Comparison of ENCODE assay signal across 9 cellular contexts in genomic region chr19:15123900-15124299, GRCh38. TPM values are rescaled to one million over a fixed set of nuclear protein-coding genes. Genes with fewer than 3 reads are reported as not detected.
DNase-seq lines count a peak whose midpoint lies in the region; ATAC-seq and TF ChIP-seq lines count a peak whose summit lies in the region.
"Had no signal": no experiment of that assay in that cellular context is flagged by ENCODE, and none has a peak within 500 bp of the region (broad histone marks: within the 10 kb centered on the region; RNA-seq: fewer than 3 reads in every experiment).

No MANE protein-coding gene starts in this region.

- no peaks in the 10 kb centered on the region for H3K27me3 ChIP-seq in AG04450 (ENCODE audit: control insufficient read depth, insufficient read depth, low read length)
- no peaks in the 10 kb centered on the region for H3K27me3 ChIP-seq in mesendoderm (ENCODE audit: insufficient read depth, low read length, poor library complexity)
- H3K27me3 ChIP-seq in transverse colon, result no peaks in the 10 kb centered on the region

- H3K9me3 ChIP-seq in AG04450 (ENCODE audit: control insufficient read depth, insufficient read depth, low read length), result peaks cover 11% of the 10 kb centered on the region
- no peaks in the 10 kb centered on the region for H3K9me3 ChIP-seq in transverse colon

- H3K9ac ChIP-seq in mesendoderm (ENCODE audit: low read length), result peak overlapping the region; percentile 85

- no TSS peak for BruUV-seq in MCF 10A (replicated peaks; lab: Mats Ljungman, UMichigan)

- H3K4me2 ChIP-seq in mesendoderm (ENCODE audit: low read length), result peak overlapping the region; percentile 8

- H3K4me1 ChIP-seq in mesendoderm (ENCODE audit: control insufficient read depth, low read depth, low read length) (no peaks in the 10 kb centered on the region), transverse colon (peaks cover 12 to 30% (median 19%) of the 10 kb centered on the region in 4 donors)

- no peak overlapping the region for H3K23ac ChIP-seq in mesendoderm (ENCODE audit: low read length)

- CTCF ChIA-PET in AG04450 (lab: Charles Lee), result interaction anchor here (0.7 to 0.9 kb wide), 3 partner anchors 10 to 32 kb away, joined by 3 to 8 read pairs (median 3); no protein-coding TSS in a partner anchor
- CTCF ChIA-PET in MCF 10A (lab: Yijun Ruan, JAX), result interaction anchor here (0.6 to 1.0 kb wide), 3 partner anchors 16 to 629 kb away, joined by 3 to 4 read pairs (median 3); no protein-coding TSS in a partner anchor

- intact Hi-C loops in MCF 10A (cut with micrococcal nuclease), result no loop called here
- intact Hi-C loops in transverse colon (cut with DNase I; ENCODE audit: low total_unique reads), result no loop called here

- peak overlapping the region; percentile 97 for H3K56ac ChIP-seq in mesendoderm (ENCODE audit: low read length)

- H3K9me3 Mint-ChIP-seq in MCF 10A (ENCODE audit: unreplicated experiment), result no peaks in the 10 kb centered on the region

- H2AK5ac ChIP-seq in mesendoderm (ENCODE audit: low read length), result no peak overlapping the region

- DNase-seq in AG04450 (ENCODE audit: low read depth, low spot score), result no peak
- peak; percentile 47 for DNase-seq in NCI-H1092 treated with DMSO at 0.1 percent for 48 hours (lab: John Stamatoyannopoulos, UW)
- peak; percentile 27 for DNase-seq in MCF 10A (ENCODE audit: unreplicated experiment)
- DNase-seq in mesendoderm, result no peak
- peak; percentile 66 for DNase-seq in transverse colon
- DNase-seq in GM13976 (ENCODE audit: low spot score), result no peak
- DNase-seq in GM03348 (ENCODE audit: low spot score), result no peak

- WGBS in mesendoderm (ENCODE audit: extremely low coverage, insufficient coverage, low lambda C conversion rate), result no CpG with 5 or more reads among the region's 5 CpGs
- WGBS in transverse colon (ENCODE audit: low coverage in 1 of 2), 2 donors, result 46% methylated on average over 5 of the region's 5 CpGs; no CpG with 5 or more reads in 1 of the 2 donors

- in situ Hi-C loops in transverse colon (cut with MboI; ENCODE audit: low pct_ligation_motif_present in 1 of 4, low pct_unique_long_range_greater_than_20kb in 1 of 4, low sequenced_read_pairs in 3 of 4) (no loop called here), GM13976 (cut with MboI; ENCODE audit: low sequenced_read_pairs, unreplicated experiment) (loop anchor here (25.0 kb wide), 1 partner anchor 562 kb away; the partner anchor contains the start of gene NDUFB7)

- H4K5ac ChIP-seq in mesendoderm (ENCODE audit: low read length), result no peak overlapping the region

- peaks cover 51% of the 10 kb centered on the region for H3K36me3 Mint-ChIP-seq in MCF 10A (ENCODE audit: insufficient read depth, unreplicated experiment)

- no peak for ATAC-seq in HG03378 (IDR thresholded peaks at IDR 0.05; ENCODE audit: unreplicated experiment)

- no peak for TF ChIP-seq POLR2A in transverse colon (IDR thresholded peaks at IDR 0.05)

- no peak overlapping the region for H2BK120ac ChIP-seq in mesendoderm (ENCODE audit: low read depth, low read length)

- TF ChIP-seq CTCF in AG04450 (IDR thresholded peaks at IDR 0.05; ENCODE audit: low read depth, low read length) (no peak), MCF 10A (IDR thresholded peaks at IDR 0.05; ENCODE audit: unreplicated experiment) (no peak), transverse colon (IDR thresholded peaks at IDR 0.05) (no peak), GM13976 (IDR thresholded peaks at IDR 0.05; ENCODE audit: borderline replicate concordance, control extremely low read depth, extremely low read depth, insufficient read depth, missing control alignments) (no peak)

- H3K27ac Mint-ChIP-seq in MCF 10A (ENCODE audit: low read depth, unreplicated experiment), result peak overlapping the region; percentile 89

- H2BK15ac ChIP-seq in mesendoderm (replicated peaks; ENCODE audit: low read depth), result no peak overlapping the region

- H3K4me3 ChIP-seq in AG04450 (ENCODE audit: low read depth, low read length), result peak overlapping the region; percentile 89
- no peak overlapping the region for H3K4me3 ChIP-seq in mesendoderm (ENCODE audit: low read length)
- peak overlapping the region in 3 of 4 donors; percentile 57 to 69 (median 68) for H3K4me3 ChIP-seq in transverse colon

- H2BK5ac ChIP-seq in mesendoderm (ENCODE audit: low read length), result no peak overlapping the region

- POLR2A ChIA-PET in AG04450 (lab: Yijun Ruan, JAX), result no interaction called here
- POLR2A ChIA-PET in MCF 10A (lab: Yijun Ruan, JAX), result interaction anchor here (0.7 to 1.1 kb wide), 4 partner anchors 8 to 72 kb away, joined by 3 to 4 read pairs (median 3); no protein-coding TSS in a partner anchor

- H3K4me3 Mint-ChIP-seq in MCF 10A (ENCODE audit: unreplicated experiment), result peak overlapping the region; percentile 93

- no peak overlapping the region for H3K18ac ChIP-seq in mesendoderm (ENCODE audit: low read length)

- H3K36me3 ChIP-seq in mesendoderm (ENCODE audit: control insufficient read depth, insufficient read depth, low read length) (no peaks in the 10 kb centered on the region), transverse colon (peaks cover 0 to 34% (median 14%) of the 10 kb centered on the region in 4 donors)

- H3K27me3 Mint-ChIP-seq in MCF 10A (ENCODE audit: insufficient read depth, unreplicated experiment), result no peaks in the 10 kb centered on the region

- TF ChIP-seq EP300 in transverse colon (IDR thresholded peaks at IDR 0.05; ENCODE audit: low read depth), result peak; percentile 70

- peaks cover 9% of the 10 kb centered on the region for H3K79me1 ChIP-seq in mesendoderm (ENCODE audit: low read length)

- no peak overlapping the region for H4K8ac ChIP-seq in mesendoderm (ENCODE audit: low read depth, low read length)

- H3K4ac ChIP-seq in mesendoderm (ENCODE audit: low read depth, low read length), result no peak overlapping the region

- H3K4me1 Mint-ChIP-seq in MCF 10A (ENCODE audit: insufficient read depth, unreplicated experiment), result peaks cover 8% of the 10 kb centered on the region

- no peak overlapping the region for H3K27ac ChIP-seq in AG04450 (ENCODE audit: low read depth, low read length)
- no peak overlapping the region for H3K27ac ChIP-seq in mesendoderm (ENCODE audit: low read depth, low read length)
- H3K27ac ChIP-seq in transverse colon, result peak overlapping the region; percentile 91 to 96 (median 92)

- H3K79me2 ChIP-seq in mesendoderm (ENCODE audit: control insufficient read depth, insufficient read depth, low read length), result peaks cover 4% of the 10 kb centered on the region

RNA-seq across cellular contexts. Expression of gene SYDE1, which starts 16.7 kb away (rescaled TPM):
- 30.3 and 42.3 TPM in 2 replicates for polyA plus RNA-seq in AG04450 (2011; rRNA removed)
- polyA minus RNA-seq in AG04450 (2011; rRNA and poly(A)+ RNA removed), result 29.1 and 38.4 TPM in 2 replicates
- 22.6 and 24.2 TPM in 2 replicates for total RNA-seq in MCF 10A (2022)
- polyA plus RNA-seq in mesendoderm (2013, experiment 1 of 2), result 9.7 TPM
- polyA plus RNA-seq in mesendoderm (2013, experiment 2 of 2), result 9.9 TPM
- total RNA-seq in transverse colon, result 10 to 100 TPM in 3 of 4 donors, 1 to 10 TPM in 1; 6.7 to 20.9 (median 12.3) TPM

RNA-seq across cellular contexts. Expression of gene OR1I1, which starts 41.9 kb away (rescaled TPM):
- polyA plus RNA-seq in AG04450 (2011; rRNA removed), result not detected in 2 replicates
- polyA minus RNA-seq in AG04450 (2011; rRNA and poly(A)+ RNA removed), result not detected in 2 replicates
- total RNA-seq in MCF 10A (2022) (not detected in 2 replicates), transverse colon (not detected)
- not detected for polyA plus RNA-seq in mesendoderm (2013, experiment 1 of 2)
- not detected for polyA plus RNA-seq in mesendoderm (2013, experiment 2 of 2)
- total RNA-seq: bronchial epithelial cell had no signal

Comparison
In these comparisons a context has a peak if more than half of its experiments do, and no peak if none do; other contexts are left out.
1. DNase-seq: peak in NCI-H1092 treated with DMSO at 0.1 percent for 48 hours (single experiment), MCF 10A (single experiment) and transverse colon (single experiment); none in AG04450 (single experiment), mesendoderm (single experiment), GM13976 (single experiment) and GM03348 (single experiment).
2. H3K27ac ChIP-seq: peak in transverse colon (4 of 4); none in AG04450 (single experiment) and mesendoderm (single experiment).